ENCODE assay signal across 8 cellular contexts in genomic region chr14:104678346-104678745, GRCh38.
DNase-seq lines count a peak whose midpoint lies in the region; ATAC-seq lines count a peak whose summit lies in the region.

No MANE protein-coding gene starts in this region.

- peak overlapping the region; percentile 86 for H3K9ac ChIP-seq in mucosa of stomach (ENCODE audit: low read length)

- peak overlapping the region; percentile 58 for H3K4me3 ChIP-seq in mucosa of stomach (ENCODE audit: low read length)

- H3K27me3 ChIP-seq in mucosa of stomach (ENCODE audit: control insufficient read depth, insufficient read depth, low read length): no peaks in the 10 kb centered on the region

- H3K4me1 ChIP-seq in mucosa of stomach (ENCODE audit: control insufficient read depth, insufficient read depth, low read length): peaks cover 68% of the 10 kb centered on the region

- H3K9me3 ChIP-seq in mucosa of stomach (ENCODE audit: control insufficient read depth, low read length): no peaks in the 10 kb centered on the region

- no peaks in the 10 kb centered on the region for H3K36me3 ChIP-seq in mucosa of stomach (ENCODE audit: control insufficient read depth, insufficient read depth, low read length)

- H3K27ac ChIP-seq in caudate nucleus (ENCODE audit: low read depth, low read length): peak overlapping the region; percentile 99

- no peak for ATAC-seq in HG03108 (IDR thresholded peaks at IDR 0.05; ENCODE audit: unreplicated experiment)

- DNase-seq in NCI-H1417 (lab: John Stamatoyannopoulos, UW) (peak in 2 of 3 experiments; percentile 71 to 80), NCI-H1417 treated with DMSO at 0.1 percent for 48 hours (lab: John Stamatoyannopoulos, UW) (no peak), NCI-H146 (lab: John Stamatoyannopoulos, UW) (peak; percentile 59), caudate nucleus (lab: John Stamatoyannopoulos, UW) (peak in 1 of 61 donors; percentile 77), inferior parietal cortex (ENCODE audit: extremely low spot score) (no peak), HK-2 (ENCODE audit: unreplicated experiment) (no peak)

Comparison
In these comparisons a context has a peak if more than half of its experiments do, and no peak if none do; other contexts are left out.
1. DNase-seq: peak in NCI-H1417 (2 of 3) and NCI-H146 (single experiment); none in NCI-H1417 treated with DMSO at 0.1 percent for 48 hours (single experiment), inferior parietal cortex (single experiment) and HK-2 (single experiment).